Comparison of ENCODE assay signal across 10 cellular contexts in the genomic region with DNA sequence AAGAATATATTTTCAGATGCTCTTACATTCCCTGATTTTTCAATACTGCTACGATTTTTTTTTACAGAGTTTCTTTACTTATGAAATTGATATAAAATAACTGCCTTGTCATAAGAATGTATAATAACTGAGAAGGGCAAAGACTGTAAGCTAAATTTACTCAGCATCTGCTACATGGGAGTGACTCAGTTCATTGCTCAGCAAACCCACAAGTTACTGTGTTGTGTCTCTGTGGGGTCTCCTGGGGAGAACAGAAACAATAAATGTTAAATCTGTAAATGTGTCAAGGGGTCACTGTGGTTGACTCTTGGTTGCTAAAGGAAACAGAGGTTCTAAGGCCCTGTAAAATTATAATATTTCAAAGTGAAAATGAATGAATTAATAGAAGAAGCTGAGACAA.
DNase-seq lines count a peak whose midpoint lies in the region; ATAC-seq and TF ChIP-seq lines count a peak whose summit lies in the region.
"Had no signal": no experiment of that assay in that cellular context is flagged by ENCODE, and none has a peak within 500 bp of the region (broad histone marks: within the 10 kb centered on the region; RNA-seq: fewer than 3 reads in every experiment).

No MANE protein-coding gene starts in this region.

- no peak overlapping the region for H3K27ac Mint-ChIP-seq in activated T-helper 1 cell treated with anti-CD3 and anti-CD28 coated beads, Interleukin-12 subunit alpha, Interleukin-12 subunit beta, Interleukin-2, Interleukin-4 antibody, amounts not matched to agents 30 ng/mL and 10 ng/mL and 1 ng/mL, durations not matched to agents 14 hours and 24 hours and 36 hours
- no peak overlapping the region for H3K27ac Mint-ChIP-seq in T-cell

- intact Hi-C loops in activated T-helper 1 cell treated with anti-CD3 and anti-CD28 coated beads, Interleukin-12 subunit alpha, Interleukin-12 subunit beta, Interleukin-2, Interleukin-4 antibody, amounts not matched to agents 30 ng/mL and 10 ng/mL and 1 ng/mL, durations not matched to agents 14 hours and 24 hours and 36 hours (cut with micrococcal nuclease) = no loop called here

- no peaks in the 10 kb centered on the region for H3K36me3 ChIP-seq in brain microvascular endothelial cell (replicated peaks)

- H3K9me3 Mint-ChIP-seq in activated T-helper 1 cell treated with anti-CD3 and anti-CD28 coated beads, Interleukin-12 subunit alpha, Interleukin-12 subunit beta, Interleukin-2, Interleukin-4 antibody, amounts not matched to agents 30 ng/mL and 10 ng/mL and 1 ng/mL, durations not matched to agents 14 hours and 24 hours and 36 hours = no peaks in the 10 kb centered on the region
- H3K9me3 Mint-ChIP-seq in T-cell = no peaks in the 10 kb centered on the region

- DNase-seq in AG08396 (ENCODE audit: low spot score) = peak; percentile 41
- DNase-seq in GM19240 (ENCODE audit: insufficient read length, low spot score) = peak; percentile 22
- DNase-seq in brain microvascular endothelial cell = peak; percentile 86
- DNase-seq in activated T-helper 1 cell treated with anti-CD3 and anti-CD28 coated beads, Interleukin-12 subunit alpha, Interleukin-12 subunit beta, Interleukin-2, Interleukin-4 antibody, amounts not matched to agents 30 ng/mL and 10 ng/mL and 1 ng/mL, durations not matched to agents 14 hours and 24 hours and 36 hours (ENCODE audit: low spot score) = no peak
- DNase-seq in T-cell = no peak
- no peak for DNase-seq in activated CD8-positive, alpha-beta memory T cell treated with anti-CD3 and anti-CD28 coated beads for 24 hours
- DNase-seq in ureter (ENCODE audit: low spot score) = no peak

- H3K4me3 ChIP-seq in brain microvascular endothelial cell (ENCODE audit: low read depth, low read length) = peak overlapping the region; percentile 12
- H3K4me3 ChIP-seq: lung had no signal

- no peaks in the 10 kb centered on the region for H3K27me3 Mint-ChIP-seq in activated T-helper 1 cell treated with anti-CD3 and anti-CD28 coated beads, Interleukin-12 subunit alpha, Interleukin-12 subunit beta, Interleukin-2, Interleukin-4 antibody, amounts not matched to agents 30 ng/mL and 10 ng/mL and 1 ng/mL, durations not matched to agents 14 hours and 24 hours and 36 hours (ENCODE audit: insufficient read depth)
- no peaks in the 10 kb centered on the region for H3K27me3 Mint-ChIP-seq in T-cell

- peak; percentile 85 for ATAC-seq in HG03159 (IDR thresholded peaks at IDR 0.05; ENCODE audit: unreplicated experiment)
- ATAC-seq in T-cell (replicated peaks in 1 of 4) = no peak

- TF ChIP-seq CTCF in brain microvascular endothelial cell (IDR thresholded peaks at IDR 0.05; ENCODE audit: low read depth, low read length, missing control alignments) = no peak

- no peaks in the 10 kb centered on the region for H3K27me3 ChIP-seq in brain microvascular endothelial cell (replicated peaks)

- in situ Hi-C loops in brain microvascular endothelial cell (cut with HindIII; ENCODE audit: low pct_ligation_motif_present, low sequenced_read_pairs) = loop anchor here (25.0 kb wide), 1 partner anchor 173 kb away; no protein-coding TSS in a partner anchor

- H3K4me3 Mint-ChIP-seq in activated T-helper 1 cell treated with anti-CD3 and anti-CD28 coated beads, Interleukin-12 subunit alpha, Interleukin-12 subunit beta, Interleukin-2, Interleukin-4 antibody, amounts not matched to agents 30 ng/mL and 10 ng/mL and 1 ng/mL, durations not matched to agents 14 hours and 24 hours and 36 hours = no peak overlapping the region
- no peak overlapping the region for H3K4me3 Mint-ChIP-seq in T-cell

- H3K27ac ChIP-seq in brain microvascular endothelial cell = peak overlapping the region; percentile 90
- H3K27ac ChIP-seq: VCaP had no signal

- H3K36me3 Mint-ChIP-seq in activated T-helper 1 cell treated with anti-CD3 and anti-CD28 coated beads, Interleukin-12 subunit alpha, Interleukin-12 subunit beta, Interleukin-2, Interleukin-4 antibody, amounts not matched to agents 30 ng/mL and 10 ng/mL and 1 ng/mL, durations not matched to agents 14 hours and 24 hours and 36 hours (ENCODE audit: low read depth) = peaks cover under 1% of the 10 kb centered on the region
- H3K36me3 Mint-ChIP-seq in T-cell = peaks cover 3% of the 10 kb centered on the region

- peaks cover 21% of the 10 kb centered on the region for H3K4me1 Mint-ChIP-seq in activated T-helper 1 cell treated with anti-CD3 and anti-CD28 coated beads, Interleukin-12 subunit alpha, Interleukin-12 subunit beta, Interleukin-2, Interleukin-4 antibody, amounts not matched to agents 30 ng/mL and 10 ng/mL and 1 ng/mL, durations not matched to agents 14 hours and 24 hours and 36 hours (ENCODE audit: low read depth)
- H3K4me1 Mint-ChIP-seq in T-cell = peaks cover 6 to 24% (median 17%) of the 10 kb centered on the region in 3 donors

- CTCF ChIA-PET in T-cell (lab: Charles Lee) = no interaction called here

- POLR2A ChIA-PET in T-cell (lab: Charles Lee) = no interaction called here

Comparison
In these comparisons a context has a peak if more than half of its experiments do, and no peak if none do; other contexts are left out.
1. DNase-seq: peak in AG08396 (single experiment), GM19240 (single experiment) and brain microvascular endothelial cell (single experiment); none in activated T-helper 1 cell treated with anti-CD3 and anti-CD28 coated beads, Interleukin-12 subunit alpha, Interleukin-12 subunit beta, Interleukin-2, Interleukin-4 antibody, amounts not matched to agents 30 ng/mL and 10 ng/mL and 1 ng/mL, durations not matched to agents 14 hours and 24 hours and 36 hours (single experiment), T-cell (0 of 34), activated CD8-positive, alpha-beta memory T cell treated with anti-CD3 and anti-CD28 coated beads for 24 hours (single experiment) and ureter (single experiment).